Comparison of ENCODE assay signal across 1 cellular context in genomic region chr12:111410229-111411186, GRCh38.
TF ChIP-seq lines count a peak whose summit lies in the region.

No MANE protein-coding gene starts in this region.

TF ChIP-seq in SK-N-SH, 30 proteins besides CTCF, POLR2A, EP300 and RAD21 (continued from another document):
- TF ChIP-seq REST (IDR thresholded peaks at IDR 0.05; ENCODE audit: low read depth, low read length) (no peak), MEF2A (IDR thresholded peaks at IDR 0.05; ENCODE audit: borderline replicate concordance, low read depth) (no peak), RXRA (IDR thresholded peaks at IDR 0.05; ENCODE audit: borderline replicate concordance, low read depth) (no peak), GATA2 (CRISPR knock-in tag; IDR thresholded peaks at IDR 0.05) (no peak), NRF1 (IDR thresholded peaks at IDR 0.05; ENCODE audit: low read depth, low read length) (no peak)
